9 cellular contexts compared by ENCODE assay signal in the genomic region with DNA sequence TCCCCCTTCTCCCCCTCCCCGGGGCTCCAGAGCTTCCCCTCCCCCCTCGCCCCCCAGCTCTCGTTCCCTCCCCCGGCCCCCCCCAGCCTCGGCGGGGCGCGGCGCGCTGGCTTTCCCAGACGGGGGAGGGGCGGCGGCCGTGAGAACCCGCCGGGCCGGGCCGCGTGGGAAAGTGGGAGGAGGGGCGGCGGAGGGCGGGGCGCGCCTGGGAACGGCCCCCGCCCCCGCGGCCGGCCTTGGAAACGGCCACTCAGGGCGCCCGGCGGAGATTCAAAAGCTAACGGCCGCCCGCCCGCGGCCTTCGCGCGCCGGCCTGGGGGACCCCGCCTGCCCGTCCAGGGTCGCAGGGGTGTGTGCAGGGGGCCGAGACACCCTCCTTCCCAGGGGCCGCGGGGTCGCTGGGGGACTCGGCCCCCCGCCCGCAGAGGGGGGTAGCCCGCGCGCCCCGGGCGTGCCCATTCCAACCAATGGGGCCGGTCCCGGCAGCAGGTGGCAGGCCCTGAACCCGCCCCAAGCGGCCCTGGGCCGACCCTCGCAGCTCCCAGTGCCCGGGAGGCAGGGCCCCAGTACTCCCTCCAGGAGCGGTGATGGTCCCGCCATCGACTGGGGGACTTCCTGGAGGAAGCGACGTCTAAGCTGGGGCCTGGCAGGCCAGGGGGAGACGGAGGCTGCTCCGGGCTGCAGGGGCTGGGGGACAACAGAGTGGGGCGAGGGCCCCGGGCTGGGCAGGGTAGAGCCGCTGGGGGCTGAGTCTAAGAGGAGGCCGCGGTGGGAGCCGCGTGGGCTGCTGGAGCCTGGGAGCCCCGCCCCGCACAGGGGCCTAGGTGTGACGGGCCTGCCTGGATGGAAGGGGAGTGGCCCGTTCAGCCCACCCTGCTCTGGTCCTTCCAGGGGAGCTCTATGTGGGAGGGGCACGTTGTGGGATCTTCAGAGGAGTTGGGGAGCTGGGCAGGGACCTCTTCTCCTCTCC. TPM values are rescaled to one million over a fixed set of nuclear protein-coding genes. Genes with fewer than 3 reads are reported as not detected.
A peak's percentile ranks its signal among the peaks of the same experiment; 100 is the strongest.
DNase-seq lines count a peak whose midpoint lies in the region; ATAC-seq, FAIRE-seq and TF ChIP-seq lines count a peak whose summit lies in the region.
"Had no signal": no experiment of that assay in that cellular context is flagged by ENCODE, and none has a peak within 500 bp of the region (broad histone marks: within the 10 kb centered on the region; RNA-seq: fewer than 3 reads in every experiment).

No MANE protein-coding gene starts in this region.

- CTCF ChIA-PET in BJ (lab: Yijun Ruan, JAX) (interaction anchor here (0.5 to 2.3 kb wide), 2 partner anchors 14 to 219 kb away, joined by 3 to 8 read pairs; partner anchors contain the start of gene NRARP), WTC11 (lab: Charles Lee) (interaction anchor here (0.6 to 6.6 kb wide), 12 partner anchors 12 to 287 kb away, joined by 3 to 172 read pairs (median 4); partner anchors contain the start of genes DPH7, ENTPD8, EXD3 and NOXA1)

- no peaks in the 10 kb centered on the region for H3K27me3 Mint-ChIP-seq in WTC11 (ENCODE audit: low read depth)

- peak; percentile 21 for FAIRE-seq in GM18507 (lab: Jason Lieb, UNC)
- FAIRE-seq: colon had no signal

- peaks cover 31 to 79% (median 62%) of the 10 kb centered on the region in 9 donors for H3K4me1 ChIP-seq in heart right ventricle

- no peaks in the 10 kb centered on the region for H3K36me3 ChIP-seq in BJ (ENCODE audit: control insufficient read depth, insufficient read depth, low read length)
- no peaks in the 10 kb centered on the region for H3K36me3 ChIP-seq in heart right ventricle

- DNase-seq in BJ (ENCODE audit: low read depth) = no peak
- no peak for DNase-seq in GM18507 (ENCODE audit: extremely low spot score, insufficient read length, low read depth)
- peak; percentile 63 for DNase-seq in WTC11 (ENCODE audit: low spot score)
- peak; percentile 72 to 77 for DNase-seq in heart right ventricle
- peak in 1 of 2 donors; percentile 52 for DNase-seq in stimulated activated effector memory CD8-positive, alpha-beta T cell treated with anti-CD3 and anti-CD28 coated beads, Interleukin-12 subunit alpha, Interleukin-12 subunit beta, amount 100 ng/mL, for 72 hours (ENCODE audit: low spot score in 2 of 2)
- DNase-seq in NCI-H187 treated with DMSO at 0.1 percent for 48 hours (lab: John Stamatoyannopoulos, UW) = no peak
- DNase-seq in NCI-H2081 treated with DMSO at 0.1 percent for 48 hours (lab: John Stamatoyannopoulos, UW) = no peak

- no peak overlapping the region for H3K27ac Mint-ChIP-seq in WTC11
- H3K27ac Mint-ChIP-seq in stimulated activated effector memory CD8-positive, alpha-beta T cell treated with anti-CD3 and anti-CD28 coated beads, Interleukin-12 subunit alpha, Interleukin-12 subunit beta, amount 100 ng/mL, for 72 hours = no peak overlapping the region

- H3K4me3 ChIP-seq in BJ (ENCODE audit: low read depth, low read length) = peak overlapping the region; percentile 16
- H3K4me3 ChIP-seq in heart right ventricle = peak overlapping the region; percentile 10 to 55 (median 42)

- POLR2A ChIA-PET in BJ (lab: Charles Lee) (no interaction called here), WTC11 (lab: Charles Lee) (interaction anchor here (0.9 to 1.3 kb wide), 2 partner anchors 14 to 40 kb away, joined by 4 read pairs; partner anchors contain the start of gene NRARP)

- H3K9me3 ChIP-seq in heart right ventricle = no peaks in the 10 kb centered on the region

- intact Hi-C loops in heart right ventricle (cut with DNase I) = no loop called here

- no peaks in the 10 kb centered on the region for H3K9me3 Mint-ChIP-seq in WTC11
- H3K9me3 Mint-ChIP-seq in stimulated activated effector memory CD8-positive, alpha-beta T cell treated with anti-CD3 and anti-CD28 coated beads, Interleukin-12 subunit alpha, Interleukin-12 subunit beta, amount 100 ng/mL, for 72 hours = no peaks in the 10 kb centered on the region

- peak overlapping the region; percentile 56 to 91 (median 81) for H3K27ac ChIP-seq in heart right ventricle

- peaks cover 7% of the 10 kb centered on the region; the same call in 1 of the 2 replicates for H3K4me1 Mint-ChIP-seq in WTC11
- H3K4me1 Mint-ChIP-seq in stimulated activated effector memory CD8-positive, alpha-beta T cell treated with anti-CD3 and anti-CD28 coated beads, Interleukin-12 subunit alpha, Interleukin-12 subunit beta, amount 100 ng/mL, for 72 hours = no peaks in the 10 kb centered on the region

- H3K4me3 Mint-ChIP-seq in WTC11 = 0 out of 2 replicates have a peak overlapping the region, but pooled peaks have one; percentile 20
- no peak overlapping the region for H3K4me3 Mint-ChIP-seq in stimulated activated effector memory CD8-positive, alpha-beta T cell treated with anti-CD3 and anti-CD28 coated beads, Interleukin-12 subunit alpha, Interleukin-12 subunit beta, amount 100 ng/mL, for 72 hours

- TF ChIP-seq CTCF in BJ (IDR thresholded peaks at IDR 0.05; ENCODE audit: insufficient read depth, low read depth, low read length) (no peak), WTC11 (IDR thresholded peaks at IDR 0.05) (no peak), heart right ventricle (IDR thresholded peaks at IDR 0.05) (no peak)

- 8 to 11% methylated on average over 57 to 82 of the region's 83 CpGs for WGBS in heart right ventricle, 2 donors

- no peaks in the 10 kb centered on the region for H3K36me3 Mint-ChIP-seq in WTC11
- H3K36me3 Mint-ChIP-seq in stimulated activated effector memory CD8-positive, alpha-beta T cell treated with anti-CD3 and anti-CD28 coated beads, Interleukin-12 subunit alpha, Interleukin-12 subunit beta, amount 100 ng/mL, for 72 hours = no peaks in the 10 kb centered on the region

- H3K27me3 ChIP-seq in BJ (ENCODE audit: control insufficient read depth, insufficient read depth, low read length) (no peaks in the 10 kb centered on the region), heart right ventricle (peaks cover 0 to 25% (median 12%) of the 10 kb centered on the region in 7 donors)

- peak; percentile 62 for ATAC-seq in WTC11
- peak in 6 of 8 donors; percentile 21 to 47 (median 27) for ATAC-seq in heart right ventricle
- ATAC-seq in stimulated activated effector memory CD8-positive, alpha-beta T cell treated with anti-CD3 and anti-CD28 coated beads, Interleukin-12 subunit alpha, Interleukin-12 subunit beta, amount 100 ng/mL, for 72 hours = peak; percentile 52
- no peak for ATAC-seq in HG02610 (IDR thresholded peaks at IDR 0.05; ENCODE audit: unreplicated experiment)

TF ChIP-seq in WTC11, 78 proteins besides CTCF, POLR2A, EP300 and RAD21 (continues in another document):
- TF ChIP-seq, protein P1, sequence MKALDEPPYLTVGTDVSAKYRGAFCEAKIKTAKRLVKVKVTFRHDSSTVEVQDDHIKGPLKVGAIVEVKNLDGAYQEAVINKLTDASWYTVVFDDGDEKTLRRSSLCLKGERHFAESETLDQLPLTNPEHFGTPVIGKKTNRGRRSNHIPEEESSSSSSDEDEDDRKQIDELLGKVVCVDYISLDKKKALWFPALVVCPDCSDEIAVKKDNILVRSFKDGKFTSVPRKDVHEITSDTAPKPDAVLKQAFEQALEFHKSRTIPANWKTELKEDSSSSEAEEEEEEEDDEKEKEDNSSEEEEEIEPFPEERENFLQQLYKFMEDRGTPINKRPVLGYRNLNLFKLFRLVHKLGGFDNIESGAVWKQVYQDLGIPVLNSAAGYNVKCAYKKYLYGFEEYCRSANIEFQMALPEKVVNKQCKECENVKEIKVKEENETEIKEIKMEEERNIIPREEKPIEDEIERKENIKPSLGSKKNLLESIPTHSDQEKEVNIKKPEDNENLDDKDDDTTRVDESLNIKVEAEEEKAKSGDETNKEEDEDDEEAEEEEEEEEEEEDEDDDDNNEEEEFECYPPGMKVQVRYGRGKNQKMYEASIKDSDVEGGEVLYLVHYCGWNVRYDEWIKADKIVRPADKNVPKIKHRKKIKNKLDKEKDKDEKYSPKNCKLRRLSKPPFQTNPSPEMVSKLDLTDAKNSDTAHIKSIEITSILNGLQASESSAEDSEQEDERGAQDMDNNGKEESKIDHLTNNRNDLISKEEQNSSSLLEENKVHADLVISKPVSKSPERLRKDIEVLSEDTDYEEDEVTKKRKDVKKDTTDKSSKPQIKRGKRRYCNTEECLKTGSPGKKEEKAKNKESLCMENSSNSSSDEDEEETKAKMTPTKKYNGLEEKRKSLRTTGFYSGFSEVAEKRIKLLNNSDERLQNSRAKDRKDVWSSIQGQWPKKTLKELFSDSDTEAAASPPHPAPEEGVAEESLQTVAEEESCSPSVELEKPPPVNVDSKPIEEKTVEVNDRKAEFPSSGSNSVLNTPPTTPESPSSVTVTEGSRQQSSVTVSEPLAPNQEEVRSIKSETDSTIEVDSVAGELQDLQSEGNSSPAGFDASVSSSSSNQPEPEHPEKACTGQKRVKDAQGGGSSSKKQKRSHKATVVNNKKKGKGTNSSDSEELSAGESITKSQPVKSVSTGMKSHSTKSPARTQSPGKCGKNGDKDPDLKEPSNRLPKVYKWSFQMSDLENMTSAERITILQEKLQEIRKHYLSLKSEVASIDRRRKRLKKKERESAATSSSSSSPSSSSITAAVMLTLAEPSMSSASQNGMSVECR (CRISPR knock-in tag; IDR thresholded peaks at IDR 0.05; ENCODE audit: borderline replicate concordance) = no peak
- TF ChIP-seq GRHL2 (CRISPR knock-in tag; IDR thresholded peaks at IDR 0.05; ENCODE audit: insufficient replicate concordance, severe bottlenecking) (no peak), ZBTB43 (CRISPR knock-in tag; IDR thresholded peaks at IDR 0.05) (0 out of 2 replicates have a peak, but pooled peaks have one; percentile 61)
- TF ChIP-seq, protein P2, sequence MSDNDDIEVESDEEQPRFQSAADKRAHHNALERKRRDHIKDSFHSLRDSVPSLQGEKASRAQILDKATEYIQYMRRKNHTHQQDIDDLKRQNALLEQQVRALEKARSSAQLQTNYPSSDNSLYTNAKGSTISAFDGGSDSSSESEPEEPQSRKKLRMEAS (CRISPR knock-in tag; IDR thresholded peaks at IDR 0.05) = peak; percentile 73

RNA-seq across cellular contexts. Expression of gene NRARP, which starts 14.2 kb away (rescaled TPM):
- 0.17 TPM in 2 replicates for polyA plus RNA-seq in BJ (2011; rRNA removed)
- not detected in 2 replicates for polyA minus RNA-seq in BJ (2011; rRNA and poly(A)+ RNA removed)
- total RNA-seq in WTC11 (2021) = 46.7 to 52.4 TPM (median 51.5 TPM) in 3 replicates
- 10 to 100 TPM in 7 of 10 donors, 1 to 10 TPM in 3; 2.6 to 20.8 (median 11.7) TPM for total RNA-seq in heart right ventricle
- 1 to 10 TPM; 2.0 to 5.4 TPM for polyA plus RNA-seq in heart right ventricle

RNA-seq across cellular contexts. Expression of gene TOR4A, which starts 38.8 kb away (rescaled TPM):
- polyA plus RNA-seq in BJ (2011; rRNA removed) (16.9 and 23.8 TPM in 2 replicates), heart right ventricle (10 to 100 TPM in 1 of 2 donors, 1 to 10 TPM in 1; 4.7 to 11.5 TPM)
- 14.5 and 17.4 TPM in 2 replicates for polyA minus RNA-seq in BJ (2011; rRNA and poly(A)+ RNA removed)
- total RNA-seq in WTC11 (2021) (7.3 to 11.8 TPM (median 11.3 TPM) in 3 replicates), heart right ventricle (10 to 100 TPM; 15.2 to 21.5 (median 16.8) TPM)

Comparison
In these comparisons a context has a peak if more than half of its experiments do, and no peak if none do; other contexts are left out.
1. DNase-seq: peak in WTC11 (single experiment) and heart right ventricle (2 of 2); none in BJ (single experiment), GM18507 (single experiment), NCI-H187 treated with DMSO at 0.1 percent for 48 hours (single experiment) and NCI-H2081 treated with DMSO at 0.1 percent for 48 hours (single experiment).